8 cellular contexts compared by ENCODE assay signal in the genomic region with DNA sequence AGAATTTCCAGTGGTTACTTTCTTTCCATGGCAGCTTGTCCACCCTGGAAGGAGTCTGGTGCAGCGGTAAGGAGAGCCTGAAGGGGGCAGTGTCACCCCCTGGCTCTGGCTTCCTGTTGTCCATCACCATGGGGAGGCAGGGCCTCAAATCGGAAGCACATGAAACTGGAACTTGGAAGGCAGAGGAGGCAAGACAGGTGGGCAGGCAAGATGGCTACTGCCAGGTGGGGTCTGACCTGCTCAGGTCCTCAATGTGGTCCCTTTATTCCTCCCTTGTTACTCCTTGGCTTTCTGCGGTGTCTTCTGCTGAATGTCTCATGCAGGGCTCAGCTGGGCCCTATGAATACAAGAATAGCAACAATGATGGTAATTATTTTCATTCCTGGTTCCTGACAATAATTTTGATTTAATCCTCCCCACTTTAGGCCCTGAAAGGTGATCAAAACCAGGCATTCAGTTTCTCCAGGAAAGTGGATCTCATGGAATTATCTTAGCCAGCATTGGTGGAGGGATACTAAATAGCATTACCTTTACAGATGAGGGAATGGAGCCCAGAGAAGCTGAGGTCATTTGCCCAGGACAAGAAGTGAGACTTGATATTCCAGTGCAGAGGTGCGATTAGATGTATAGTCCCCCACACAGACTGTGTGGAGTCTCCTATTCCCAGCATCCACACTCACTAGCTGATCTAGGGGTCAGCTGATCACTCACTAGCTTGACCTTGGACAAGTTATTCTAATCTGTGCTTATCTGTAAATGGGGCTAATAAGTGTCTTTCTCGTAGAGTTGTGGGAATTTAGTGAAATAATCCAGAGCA. TPM values are rescaled to one million over a fixed set of nuclear protein-coding genes. Genes with fewer than 3 reads are reported as not detected.
A peak's percentile ranks its signal among the peaks of the same experiment; 100 is the strongest.
DNase-seq lines count a peak whose midpoint lies in the region; ATAC-seq, FAIRE-seq and TF ChIP-seq lines count a peak whose summit lies in the region.

No MANE protein-coding gene starts in this region.

- in situ Hi-C loops in K562 (cut with MboI): no loop called here

- no peaks in the 10 kb centered on the region for H3K9me1 ChIP-seq in K562 (ENCODE audit: control insufficient read depth, insufficient read depth, low read length)

- no peaks in the 10 kb centered on the region for H3K9me3 Mint-ChIP-seq in stimulated activated naive CD8-positive, alpha-beta T cell treated with anti-CD3 and anti-CD28 coated beads, Interleukin-15, amount 100 ng/mL, for 72 hours

- 49% methylated on average over 5 of the region's 5 CpGs for WGBS in K562 (ENCODE audit: insufficient coverage, low coverage, missing lambda C conversion rate)

- H3K4me1 ChIP-seq in K562 (replicated peaks in 1 of 2; ENCODE audit: control insufficient read depth in 2 of 2, insufficient read depth in 2 of 2, low read length in 2 of 2): peaks cover 14 to 15% of the 10 kb centered on the region in 2 experiments; a peak in 4 of 5 replicates

- H3K9ac ChIP-seq in K562 (ENCODE audit: insufficient read depth in 1 of 2, low read depth in 2 of 2, low read length in 2 of 2) (no peak overlapping the region), neural cell (ENCODE audit: low read length) (no peak overlapping the region)

- no peak for ATAC-seq in stimulated activated naive CD8-positive, alpha-beta T cell treated with anti-CD3 and anti-CD28 coated beads, Interleukin-15, Interleukin-2, amounts not matched to agents 100 U/mL and 50 U/mL, for 24 hours
- no peak for ATAC-seq in stimulated activated naive CD8-positive, alpha-beta T cell treated with anti-CD3 and anti-CD28 coated beads, Interleukin-15, amount 100 ng/mL, for 72 hours
- ATAC-seq in K562 (peak; percentile 99), GM19023 (IDR thresholded peaks at IDR 0.05; ENCODE audit: unreplicated experiment) (no peak), GM21619 (IDR thresholded peaks at IDR 0.05; ENCODE audit: unreplicated experiment) (no peak)

- H3K4me1 Mint-ChIP-seq in stimulated activated naive CD8-positive, alpha-beta T cell treated with anti-CD3 and anti-CD28 coated beads, Interleukin-15, amount 100 ng/mL, for 72 hours: no peaks in the 10 kb centered on the region

- H3K79me2 ChIP-seq in K562 (ENCODE audit: control insufficient read depth, insufficient read depth, low read length): no peaks in the 10 kb centered on the region
- no peaks in the 10 kb centered on the region for H3K79me2 ChIP-seq in neural cell (replicated peaks; ENCODE audit: insufficient read depth, low read length)

- no peak overlapping the region for H3K27ac Mint-ChIP-seq in stimulated activated naive CD8-positive, alpha-beta T cell treated with anti-CD3 and anti-CD28 coated beads, Interleukin-15, amount 100 ng/mL, for 72 hours

- CTCF ChIA-PET in K562 (lab: Yijun Ruan, JAX; ENCODE audit: low intra/inter-chr PET ratio): interaction anchor here (0.7 to 1.4 kb wide), 2 partner anchors 107 to 120 kb away, joined by 3 to 7 read pairs; no protein-coding TSS in a partner anchor

- H3K27ac ChIP-seq in K562 (ENCODE audit: extremely low read depth, low read depth, low read length) (peak overlapping the region; percentile 27; the same call in 2 of the 3 replicates), neural cell (ENCODE audit: low read length) (no peak overlapping the region)

- TF ChIP-seq POLR2A in K562 (conservative IDR thresholded peaks at IDR 0.05): no peak

- no peaks in the 10 kb centered on the region for H4K20me1 ChIP-seq in K562 (replicated peaks; ENCODE audit: control insufficient read depth, insufficient read depth, low read length)
- no peaks in the 10 kb centered on the region for H4K20me1 ChIP-seq in neural cell (ENCODE audit: insufficient read depth)

- intact Hi-C loops in K562 (cut with micrococcal nuclease): no loop called here

- no peaks in the 10 kb centered on the region for H3F3A ChIP-seq in neural cell (ENCODE audit: insufficient read depth, low read length, poor library complexity, severe bottlenecking)

- H3K36me3 ChIP-seq in K562 (ENCODE audit: control insufficient read depth, insufficient read depth, low read length): peaks cover 4% of the 10 kb centered on the region; the same call in 1 of the 3 replicates
- no peaks in the 10 kb centered on the region for H3K36me3 ChIP-seq in neural cell (ENCODE audit: insufficient read depth, low read length)

- FAIRE-seq in K562 (lab: Jason Lieb, UNC): peak; percentile 96

- no peaks in the 10 kb centered on the region for H3K9me2 ChIP-seq in neural cell (ENCODE audit: insufficient read depth, low read length)

- TF ChIP-seq EP300 in K562 (IDR thresholded peaks at IDR 0.05; ENCODE audit: low read length): no peak
- TF ChIP-seq EP300 in neural cell (conservative IDR thresholded peaks at IDR 0.05; ENCODE audit: poor library complexity, severe bottlenecking): no peak

- POLR2A ChIA-PET in K562 (lab: Yijun Ruan, JAX): interaction anchor here (0.6 to 1.8 kb wide), 14 partner anchors 10 to 29 kb away, joined by 3 to 9 read pairs (median 4); partner anchors contain the start of genes RNF114 and SNAI1

- TF ChIP-seq CTCF in K562 (IDR thresholded peaks at IDR 0.05 in 2 of 3, conservative IDR thresholded peaks at IDR 0.05 in 1 of 3; ENCODE audit: insufficient read depth in 2 of 3, low read depth in 1 of 3, low read length in 3 of 3) (peak; percentile 90 to 96 (median 91)), neural cell (IDR thresholded peaks at IDR 0.05; ENCODE audit: poor library complexity, severe bottlenecking) (peak; percentile 15)

- no peak overlapping the region for H3K4me2 ChIP-seq in K562 (ENCODE audit: insufficient read depth, low read length)
- H3K4me2 ChIP-seq in neural cell (ENCODE audit: low read length): no peak overlapping the region

- peak; percentile 42 to 67; a peak in 3 of 4 replicates for TF ChIP-seq RAD21 in K562 (CRISPR knock-in tag; conservative IDR thresholded peaks at IDR 0.05 in 1 of 2, IDR thresholded peaks at IDR 0.05 in 1 of 2)
- no peak for TF ChIP-seq RAD21 in neural cell (conservative IDR thresholded peaks at IDR 0.05)

- H3K27me3 ChIP-seq in K562 (ENCODE audit: control insufficient read depth in 2 of 2, insufficient read depth in 2 of 2, low read length in 2 of 2): no peaks in the 10 kb centered on the region
- no peaks in the 10 kb centered on the region for H3K27me3 ChIP-seq in neural cell (ENCODE audit: insufficient read depth, low read depth, low read length)

- TSS peak; percentile 33 for BruUV-seq in K562 (replicated peaks; lab: Mats Ljungman, UMichigan)

- no peak overlapping the region for H3K4me3 Mint-ChIP-seq in stimulated activated naive CD8-positive, alpha-beta T cell treated with anti-CD3 and anti-CD28 coated beads, Interleukin-15, amount 100 ng/mL, for 72 hours

- H3K9me3 ChIP-seq in K562 (replicated peaks; ENCODE audit: control insufficient read depth, insufficient read depth, low read depth, low read length) (no peaks in the 10 kb centered on the region), neural cell (ENCODE audit: low read length) (no peaks in the 10 kb centered on the region)

- H2AFZ ChIP-seq in K562 (ENCODE audit: low read depth, low read length) (peak overlapping the region; percentile 77), neural cell (ENCODE audit: low read depth, low read length) (no peak overlapping the region)

- peak; percentile 35 for DNase-seq in stimulated activated naive CD8-positive, alpha-beta T cell treated with anti-CD3 and anti-CD28 coated beads, Interleukin-15, Interleukin-2, amounts not matched to agents 100 U/mL and 50 U/mL, for 24 hours
- DNase-seq in stimulated activated naive CD8-positive, alpha-beta T cell treated with anti-CD3 and anti-CD28 coated beads, Interleukin-15, amount 100 ng/mL, for 72 hours: no peak
- DNase-seq in NCI-H1694 (lab: John Stamatoyannopoulos, UW) (peak; percentile 32), K562 (ENCODE audit: extremely low read depth in 1 of 4, low spot score in 3 of 4) (peak; percentile 83 to 87 (median 86))
- DNase-seq in activated effector memory CD4-positive, alpha-beta T cell treated with anti-CD3 and anti-CD28 coated beads, Interleukin-2, amount 50 U/mL, for 16 hours: no peak

- H3K4me3 ChIP-seq in K562 (no peak overlapping the region), neural cell (ENCODE audit: low read length) (no peak overlapping the region)

- no peaks in the 10 kb centered on the region for H3K27me3 Mint-ChIP-seq in stimulated activated naive CD8-positive, alpha-beta T cell treated with anti-CD3 and anti-CD28 coated beads, Interleukin-15, amount 100 ng/mL, for 72 hours

RNA-seq across cellular contexts. Expression of gene SNAI1, which starts 17.6 kb away (rescaled TPM):
- 4.4 and 12.8 TPM in 2 replicates for total RNA-seq in K562 (2011; cell fraction: chromatin; rRNA removed; ENCODE audit: low replicate concordance)
- total RNA-seq in K562 (2011; cell fraction: nucleolus; rRNA removed): 12.4 and 15.3 TPM in 2 replicates
- total RNA-seq in K562 (2011; cell fraction: nucleoplasm; rRNA removed): 9.8 and 10.2 TPM in 2 replicates
- total RNA-seq in K562 (2014; rRNA removed) (1.7 and 7.3 TPM in 2 replicates), K562 (2014; rRNA removed; fragmentation: Illumina TruSeq; extraction: Trizol) (1.1 and 2.0 TPM in 2 replicates), K562 (2015; rRNA removed; fragmentation: Illumina TruSeq; extraction: Trizol) (2.4 TPM in 2 replicates), K562 (2021) (10.7 and 13.4 TPM in 2 replicates)
- polyA plus RNA-seq in K562 (2011; rRNA removed) (1.6 and 7.1 TPM in 2 replicates), K562 (2014; fragmentation: Illumina TruSeq; extraction: Trizol) (11.6 and 12.3 TPM in 2 replicates), K562 (2014; fragmentation: Nextera tagmentation; extraction: Ambion mirVana) (under 1 TPM; 0.32 to 0.80 TPM), K562 (2014; rRNA removed) (3.1 and 6.4 TPM in 2 replicates), neural cell (0.31 TPM in 1 of 2 replicates, not detected in the other)
- polyA plus RNA-seq in K562 (2011; cell fraction: cytosol; rRNA removed): 2.3 and 3.2 TPM in 2 replicates
- 10.9 and 15.0 TPM in 2 replicates for polyA plus RNA-seq in K562 (2011; cell fraction: nucleus; rRNA removed)
- polyA plus RNA-seq in K562 (2012): 9.7 and 21.7 TPM in 2 replicates
- polyA minus RNA-seq in K562 (2011; rRNA and poly(A)+ RNA removed): 1.2 and 1.4 TPM in 2 replicates
- 3.7 and 4.9 TPM in 2 replicates for polyA minus RNA-seq in K562 (2011; cell fraction: cytosol; rRNA and poly(A)+ RNA removed)
- polyA minus RNA-seq in K562 (2011; cell fraction: nucleus; rRNA and poly(A)+ RNA removed): 6.7 and 14.1 TPM in 2 replicates
- 0.46 TPM in 1 of 2 replicates, not detected in the other for polyA minus RNA-seq in neural cell

RNA-seq across cellular contexts. Expression of gene RNF114, which starts 29.0 kb away (rescaled TPM):
- 128 TPM in 2 replicates for total RNA-seq in K562 (2011; cell fraction: chromatin; rRNA removed; ENCODE audit: low replicate concordance)
- 83.2 and 92.9 TPM in 2 replicates for total RNA-seq in K562 (2011; cell fraction: nucleolus; rRNA removed)
- 138 and 187 TPM in 2 replicates for total RNA-seq in K562 (2011; cell fraction: nucleoplasm; rRNA removed)
- total RNA-seq in K562 (2014; rRNA removed) (53.5 and 82.2 TPM in 2 replicates), K562 (2014; rRNA removed; fragmentation: Illumina TruSeq; extraction: Trizol) (62.6 and 66.5 TPM in 2 replicates), K562 (2015; rRNA removed; fragmentation: Illumina TruSeq; extraction: Trizol) (54.5 and 57.2 TPM in 2 replicates), K562 (2021) (89.1 and 90.3 TPM in 2 replicates)
- polyA plus RNA-seq in K562 (2011; rRNA removed) (102 and 111 TPM in 2 replicates), K562 (2014; fragmentation: Illumina TruSeq; extraction: Trizol) (75.8 and 81.2 TPM in 2 replicates), K562 (2014; fragmentation: Nextera tagmentation; extraction: Ambion mirVana) (10 to 100 TPM; 38.6 to 64.5 TPM), K562 (2014; rRNA removed) (55.9 and 76.9 TPM in 2 replicates), neural cell (109 and 129 TPM in 2 replicates)
- 130 and 133 TPM in 2 replicates for polyA plus RNA-seq in K562 (2011; cell fraction: cytosol; rRNA removed)
- 116 and 131 TPM in 2 replicates for polyA plus RNA-seq in K562 (2011; cell fraction: nucleus; rRNA removed)
- polyA plus RNA-seq in K562 (2012): 78.1 and 81.2 TPM in 2 replicates
- 63.1 and 64.7 TPM in 2 replicates for polyA minus RNA-seq in K562 (2011; rRNA and poly(A)+ RNA removed)
- 44.9 and 69.4 TPM in 2 replicates for polyA minus RNA-seq in K562 (2011; cell fraction: cytosol; rRNA and poly(A)+ RNA removed)
- 42.4 and 53.6 TPM in 2 replicates for polyA minus RNA-seq in K562 (2011; cell fraction: nucleus; rRNA and poly(A)+ RNA removed)
- 70.1 and 73.2 TPM in 2 replicates for polyA minus RNA-seq in neural cell

RNA-seq across cellular contexts. Expression of gene SPATA2, which starts 49.8 kb away (rescaled TPM):
- 8.9 and 19.4 TPM in 2 replicates for total RNA-seq in K562 (2011; cell fraction: chromatin; rRNA removed; ENCODE audit: low replicate concordance)
- total RNA-seq in K562 (2011; cell fraction: nucleolus; rRNA removed): 11.3 and 13.7 TPM in 2 replicates
- 8.9 and 10.6 TPM in 2 replicates for total RNA-seq in K562 (2011; cell fraction: nucleoplasm; rRNA removed)
- total RNA-seq in K562 (2014; rRNA removed) (2.6 and 2.7 TPM in 2 replicates), K562 (2014; rRNA removed; fragmentation: Illumina TruSeq; extraction: Trizol) (2.2 and 2.5 TPM in 2 replicates), K562 (2015; rRNA removed; fragmentation: Illumina TruSeq; extraction: Trizol) (2.6 and 2.7 TPM in 2 replicates), K562 (2021) (8.0 and 8.2 TPM in 2 replicates)
- polyA plus RNA-seq in K562 (2011; rRNA removed) (3.8 and 7.3 TPM in 2 replicates), K562 (2014; fragmentation: Illumina TruSeq; extraction: Trizol) (5.0 and 6.7 TPM in 2 replicates), K562 (2014; fragmentation: Nextera tagmentation; extraction: Ambion mirVana) (under 1 TPM; 0.46 to 0.59 TPM), K562 (2014; rRNA removed) (3.2 and 4.0 TPM in 2 replicates), neural cell (1.7 and 1.9 TPM in 2 replicates)
- polyA plus RNA-seq in K562 (2011; cell fraction: cytosol; rRNA removed): 5.4 and 6.6 TPM in 2 replicates
- polyA plus RNA-seq in K562 (2011; cell fraction: nucleus; rRNA removed): 6.0 and 6.9 TPM in 2 replicates
- polyA plus RNA-seq in K562 (2012): 4.3 and 4.6 TPM in 2 replicates
- polyA minus RNA-seq in K562 (2011; rRNA and poly(A)+ RNA removed): 3.8 and 4.3 TPM in 2 replicates
- polyA minus RNA-seq in K562 (2011; cell fraction: cytosol; rRNA and poly(A)+ RNA removed): 3.8 and 4.3 TPM in 2 replicates
- polyA minus RNA-seq in K562 (2011; cell fraction: nucleus; rRNA and poly(A)+ RNA removed): 3.0 and 3.8 TPM in 2 replicates
- 2.9 and 3.9 TPM in 2 replicates for polyA minus RNA-seq in neural cell

Comparison
In these comparisons a context has a peak if more than half of its experiments do, and no peak if none do; other contexts are left out.
1. DNase-seq: peak in stimulated activated naive CD8-positive, alpha-beta T cell treated with anti-CD3 and anti-CD28 coated beads, Interleukin-15, Interleukin-2, amounts not matched to agents 100 U/mL and 50 U/mL, for 24 hours (single experiment), NCI-H1694 (single experiment) and K562 (4 of 4); none in stimulated activated naive CD8-positive, alpha-beta T cell treated with anti-CD3 and anti-CD28 coated beads, Interleukin-15, amount 100 ng/mL, for 72 hours (0 of 2) and activated effector memory CD4-positive, alpha-beta T cell treated with anti-CD3 and anti-CD28 coated beads, Interleukin-2, amount 50 U/mL, for 16 hours (single experiment).